In the genomic region with DNA sequence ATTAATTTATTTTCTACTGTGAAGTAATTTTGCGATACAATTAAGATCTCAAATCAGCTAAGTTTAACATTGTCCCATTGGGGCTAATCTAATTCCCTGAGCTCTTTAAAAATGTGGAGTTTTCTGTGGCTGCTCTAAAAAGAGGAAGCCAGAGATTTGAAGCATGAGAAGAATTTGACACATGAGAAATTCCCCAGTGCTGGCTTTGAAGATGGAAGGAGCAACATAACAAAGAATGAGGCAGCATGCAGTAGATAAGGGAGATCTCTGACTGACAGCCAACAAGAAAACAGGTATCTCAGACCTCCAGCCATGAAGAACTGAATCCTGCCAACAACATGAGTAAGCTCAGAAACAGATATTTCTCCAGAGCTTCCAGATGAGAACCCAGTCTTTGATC, we compare ENCODE assay signal across 1 cellular context.
TF ChIP-seq lines count a peak whose summit lies in the region.

No MANE protein-coding gene starts in this region.

TF ChIP-seq in IMR-90, 13 proteins besides CTCF, POLR2A, EP300 and RAD21 (continued from another document):
- no peak for TF ChIP-seq USF2 (IDR thresholded peaks at IDR 0.05; ENCODE audit: low read depth, low read length)
- no peak for TF ChIP-seq ELK1 (IDR thresholded peaks at IDR 0.05; ENCODE audit: borderline replicate concordance, low read depth, low read length)
- no peak for TF ChIP-seq MAFK (IDR thresholded peaks at IDR 0.05; ENCODE audit: low read depth, low read length)
- no peak for TF ChIP-seq SMC3 (IDR thresholded peaks at IDR 0.05; ENCODE audit: low read depth, low read length)
- TF ChIP-seq CEBPB (IDR thresholded peaks at IDR 0.05; ENCODE audit: low read depth, low read length) = no peak
TF ChIP-seq in IMR-90: peak in this region for 0.
